ENCODE assay signal across 14 cellular contexts in the genomic region with DNA sequence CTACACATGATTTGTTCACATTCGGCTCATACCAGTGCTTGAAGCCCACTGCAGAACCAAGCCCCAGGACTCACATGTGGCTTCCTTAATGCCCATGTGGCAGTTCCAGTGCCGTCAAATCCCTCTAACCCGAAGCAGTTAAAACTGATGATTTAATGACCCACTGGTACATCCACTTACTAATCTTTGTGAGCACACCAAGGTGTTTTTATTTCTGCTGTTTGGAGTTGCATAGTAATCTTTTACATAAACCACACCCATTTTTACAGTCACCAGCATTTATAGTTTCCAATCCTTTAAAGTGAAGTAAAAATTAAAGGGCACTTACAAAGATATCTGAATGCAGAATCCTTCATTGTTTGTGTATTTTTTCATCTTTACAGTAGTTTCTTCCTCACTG.
DNase-seq lines count a peak whose midpoint lies in the region; TF ChIP-seq lines count a peak whose summit lies in the region.
"Had no signal": no experiment of that assay in that cellular context is flagged by ENCODE, and none has a peak within 500 bp of the region (broad histone marks: within the 10 kb centered on the region; RNA-seq: fewer than 3 reads in every experiment).

No MANE protein-coding gene starts in this region.

- no peak overlapping the region for H2BK120ac ChIP-seq in neuronal stem cell (ENCODE audit: low read depth, low read length)

- no peak overlapping the region for H3K14ac ChIP-seq in neuronal stem cell (ENCODE audit: low read length)

- no peak overlapping the region for H2BK15ac ChIP-seq in neuronal stem cell (ENCODE audit: low read length)

- no peak overlapping the region for H4K91ac ChIP-seq in neuronal stem cell (ENCODE audit: low read depth, low read length, poor library complexity)

- no CpG with 5 or more reads among the region's 3 CpGs for WGBS in neuronal stem cell (ENCODE audit: extremely low coverage in 2 of 2, insufficient read length in 2 of 2, insufficient replicate concordance in 1 of 2), 2 donors

- H3K9ac ChIP-seq in neuronal stem cell (ENCODE audit: low read depth, low read length, poor library complexity), result no peak overlapping the region

- H3K4me3 Mint-ChIP-seq in chondrocyte (ENCODE audit: unreplicated experiment) (no peak overlapping the region), glutamatergic neuron (ENCODE audit: unreplicated experiment) (no peak overlapping the region)
- H3K4me3 Mint-ChIP-seq: CD8-positive, alpha-beta memory T cell had no signal

- in situ Hi-C loops in Caki2 (cut with HindIII; ENCODE audit: low pct_unique_long_range_greater_than_20kb, low sequenced_read_pairs), result no loop called here

- no peak overlapping the region for H3K4me3 ChIP-seq in neuronal stem cell (ENCODE audit: low read length in 2 of 2)
- H3K4me3 ChIP-seq: K562 had no signal

- peak; percentile 48 for DNase-seq in Caki2 (ENCODE audit: low read depth)
- DNase-seq in HT-29 (ENCODE audit: low spot score), result peak; percentile 29
- DNase-seq in chondrocyte (ENCODE audit: low spot score), result no peak
- DNase-seq in neuronal stem cell (ENCODE audit: low spot score), result no peak
- no peak for DNase-seq in GDM1 (lab: John Stamatoyannopoulos, UW)
- DNase-seq in foreskin melanocyte, result no peak
- no peak for DNase-seq in glutamatergic neuron
- DNase-seq: BE2C; CD8-positive, alpha-beta memory T cell; HCEC 1CT; NCI-H2081 treated with DMSO at 0.1 percent for 48 hours; NCI-H524 treated with DMSO at 0.1 percent for 48 hours; NK-92 treated with Interleukin-12 subunit alpha and Interleukin-12 subunit beta, amount 100 ng/mL, for 24 hours had no signal

- H3K4ac ChIP-seq in neuronal stem cell (ENCODE audit: low read length), result no peak overlapping the region

- H3K23ac ChIP-seq in neuronal stem cell (ENCODE audit: low read depth, low read length, poor library complexity), result no peak overlapping the region

- H4K8ac ChIP-seq in neuronal stem cell (ENCODE audit: low read depth, low read length), result no peak overlapping the region

- H3K27me3 ChIP-seq in neuronal stem cell (ENCODE audit: control insufficient read depth in 3 of 3, insufficient read depth in 3 of 3, low read depth in 1 of 3, low read length in 3 of 3), result peaks cover 0 to 15% (median 7%) of the 10 kb centered on the region in 3 experiments
- H3K27me3 ChIP-seq: BE2C had no signal

- no peak overlapping the region for H2BK12ac ChIP-seq in neuronal stem cell (ENCODE audit: low read length)

- H3K79me1 ChIP-seq in neuronal stem cell (ENCODE audit: low read depth, low read length), result no peaks in the 10 kb centered on the region

- H3K4me1 ChIP-seq in neuronal stem cell (ENCODE audit: control insufficient read depth in 2 of 2, insufficient read depth in 1 of 2, low read depth in 1 of 2, low read length in 2 of 2), result peaks cover 0 to 7% of the 10 kb centered on the region in 2 donors

- H3K9me3 ChIP-seq in neuronal stem cell (replicated peaks in 1 of 2; ENCODE audit: control insufficient read depth in 2 of 2, insufficient read depth in 1 of 2, low read depth in 1 of 2, low read length in 2 of 2), result no peaks in the 10 kb centered on the region
- H3K9me3 ChIP-seq: BE2C had no signal

- H2BK5ac ChIP-seq in neuronal stem cell (ENCODE audit: low read length), result no peak overlapping the region

- H3K4me2 ChIP-seq in neuronal stem cell (ENCODE audit: insufficient read depth, low read length, poor library complexity, severe bottlenecking), result no peak overlapping the region

- H3K36me3 Mint-ChIP-seq in chondrocyte (ENCODE audit: low read depth) (no peaks in the 10 kb centered on the region), glutamatergic neuron (ENCODE audit: unreplicated experiment) (no peaks in the 10 kb centered on the region)
- H3K36me3 Mint-ChIP-seq: CD8-positive, alpha-beta memory T cell had no signal

- no peak overlapping the region for H2AK5ac ChIP-seq in neuronal stem cell (ENCODE audit: low read depth, low read length)

- no peaks in the 10 kb centered on the region for H3K36me3 ChIP-seq in neuronal stem cell (replicated peaks in 1 of 2; ENCODE audit: control insufficient read depth in 2 of 2, insufficient read depth in 2 of 2, low read length in 2 of 2)
- H3K36me3 ChIP-seq: BE2C had no signal

- H3K27me3 Mint-ChIP-seq in chondrocyte (ENCODE audit: low read depth) (no peaks in the 10 kb centered on the region), glutamatergic neuron (ENCODE audit: unreplicated experiment) (peaks cover 3% of the 10 kb centered on the region)

- H3K18ac ChIP-seq in neuronal stem cell (ENCODE audit: low read length), result peak overlapping the region; percentile 13

- peaks cover 71% of the 10 kb centered on the region for H3K4me1 Mint-ChIP-seq in chondrocyte (ENCODE audit: low read depth)
- H3K4me1 Mint-ChIP-seq in glutamatergic neuron (ENCODE audit: low read depth, unreplicated experiment), result peaks cover 11% of the 10 kb centered on the region

- H3K27ac Mint-ChIP-seq in chondrocyte (ENCODE audit: unreplicated experiment), result peak overlapping the region; percentile 60
- no peak overlapping the region for H3K27ac Mint-ChIP-seq in glutamatergic neuron (ENCODE audit: unreplicated experiment)
- H3K27ac Mint-ChIP-seq: CD8-positive, alpha-beta memory T cell had no signal

- H3K9me3 Mint-ChIP-seq in chondrocyte (ENCODE audit: low read depth), result no peaks in the 10 kb centered on the region
- peaks cover 3% of the 10 kb centered on the region for H3K9me3 Mint-ChIP-seq in glutamatergic neuron (ENCODE audit: unreplicated experiment)
- H3K9me3 Mint-ChIP-seq: CD8-positive, alpha-beta memory T cell had no signal

- no peak overlapping the region for H2AFZ ChIP-seq in neuronal stem cell (ENCODE audit: low read length)

- TF ChIP-seq CTCF in chondrocyte (IDR thresholded peaks at IDR 0.05), result no peak
- no peak for TF ChIP-seq CTCF in glutamatergic neuron (IDR thresholded peaks at IDR 0.05; ENCODE audit: partially characterized antibody, unreplicated experiment)

- no peak overlapping the region for H3K27ac ChIP-seq in neuronal stem cell (replicated peaks; ENCODE audit: low read length)

Comparison
In these comparisons a context has a peak if more than half of its experiments do, and no peak if none do; other contexts are left out.
1. DNase-seq: peak in Caki2 (single experiment) and HT-29 (single experiment); none in chondrocyte (single experiment), neuronal stem cell (single experiment), GDM1 (single experiment), foreskin melanocyte (single experiment) and glutamatergic neuron (single experiment).